Comparison of ENCODE assay signal across 8 cellular contexts in the genomic region with DNA sequence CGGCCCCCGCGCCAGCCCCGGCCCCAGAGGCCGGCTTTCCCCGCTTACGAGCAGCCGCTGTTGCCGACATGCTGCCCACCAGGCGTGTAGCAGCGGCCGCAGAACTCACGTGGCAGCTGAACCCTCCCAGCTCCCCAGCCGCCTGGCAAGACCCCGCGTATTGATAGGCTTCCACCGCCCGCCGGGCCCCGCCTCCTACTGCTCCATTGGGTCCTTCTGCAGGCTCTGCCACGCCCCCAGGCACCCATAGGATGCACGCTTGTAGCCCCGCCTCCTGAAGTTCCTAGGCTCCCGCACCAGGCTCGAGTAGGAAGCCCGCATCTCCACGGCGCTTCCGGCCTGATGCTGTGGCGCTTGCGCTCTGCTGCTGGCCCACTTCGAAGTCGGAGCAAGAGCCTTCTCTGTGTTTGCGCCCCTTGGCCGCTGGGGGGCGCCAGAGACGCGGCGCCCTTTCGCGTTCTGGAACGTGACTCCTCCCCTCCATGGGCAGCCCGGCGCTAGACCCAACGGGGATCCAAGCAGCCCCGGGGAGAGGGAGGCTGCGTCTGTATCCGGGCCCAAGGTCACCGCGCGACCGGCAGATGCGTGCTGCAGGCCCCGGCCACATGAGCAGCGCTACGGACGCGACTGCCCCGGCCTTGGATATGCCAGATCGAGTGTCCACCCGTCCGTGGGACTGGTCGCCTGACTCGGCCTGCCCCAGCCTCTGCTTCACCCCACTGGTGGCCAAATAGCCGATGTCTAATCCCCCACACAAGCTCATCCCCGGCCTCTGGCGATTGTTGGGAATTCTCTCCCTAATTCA. TPM values are rescaled to one million over a fixed set of nuclear protein-coding genes. Genes with fewer than 3 reads are reported as not detected.
DNase-seq lines count a peak whose midpoint lies in the region; ATAC-seq lines count a peak whose summit lies in the region.

A gene (plus strand): TSS at position 566 of the 805 bp plus-strand sequence. CDS start 993 bp downstream, outside the sequence.
A gene with protein sequence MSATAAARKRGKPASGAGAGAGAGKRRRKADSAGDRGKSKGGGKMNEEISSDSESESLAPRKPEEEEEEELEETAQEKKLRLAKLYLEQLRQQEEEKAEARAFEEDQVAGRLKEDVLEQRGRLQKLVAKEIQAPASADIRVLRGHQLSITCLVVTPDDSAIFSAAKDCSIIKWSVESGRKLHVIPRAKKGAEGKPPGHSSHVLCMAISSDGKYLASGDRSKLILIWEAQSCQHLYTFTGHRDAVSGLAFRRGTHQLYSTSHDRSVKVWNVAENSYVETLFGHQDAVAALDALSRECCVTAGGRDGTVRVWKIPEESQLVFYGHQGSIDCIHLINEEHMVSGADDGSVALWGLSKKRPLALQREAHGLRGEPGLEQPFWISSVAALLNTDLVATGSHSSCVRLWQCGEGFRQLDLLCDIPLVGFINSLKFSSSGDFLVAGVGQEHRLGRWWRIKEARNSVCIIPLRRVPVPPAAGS (minus strand): TSS at position 107 of the 805 bp plus-strand sequence. CDS start 37 bp downstream, at position 70.

- H3K4me1 ChIP-seq in effector memory CD4-positive, alpha-beta T cell (ENCODE audit: control insufficient read depth, insufficient read depth, low read length, poor library complexity, severe bottlenecking) = peaks cover 21% of the 10 kb centered on the region

- POLR2A ChIA-PET in activated CD8-positive, alpha-beta memory T cell treated with anti-CD3 and anti-CD28 coated beads for 36 hours (lab: Charles Lee) = interaction anchor here (1.0 to 2.4 kb wide), 6 partner anchors 26 to 213 kb away, joined by 3 to 26 read pairs (median 9); a partner anchor contains a TSS

- ATAC-seq in GM19467 (IDR thresholded peaks at IDR 0.05; ENCODE audit: unreplicated experiment) = peak; percentile 90

- DNase-seq in COLO668 (lab: John Stamatoyannopoulos, UW; ENCODE audit: unreplicated experiment) (peak; percentile 99), HS-5 (ENCODE audit: low read depth) (peak; percentile 99), medulla oblongata (ENCODE audit: extremely low spot score) (peak; percentile 100)
- DNase-seq in NK-92 treated with Interleukin-12 subunit alpha and Interleukin-12 subunit beta, amount 100 ng/mL, for 24 hours (lab: John Stamatoyannopoulos, UW) = peak; percentile 98
- peak; percentile 99 for DNase-seq in effector memory CD4-positive, alpha-beta T cell
- DNase-seq in stimulated activated CD8-positive, alpha-beta memory T cell treated with anti-CD3 and anti-CD28 coated beads, Interleukin-12 subunit alpha, Interleukin-12 subunit beta, amount 100 ng/mL, for 24 hours (ENCODE audit: extremely low read depth) = peak; percentile 100

- peak within 1 kb of the TSS; percentile 69 for H3K4me3 ChIP-seq in effector memory CD4-positive, alpha-beta T cell (ENCODE audit: insufficient read depth, low read depth, low read length, poor library complexity, severe bottlenecking)

- CTCF ChIA-PET in activated CD8-positive, alpha-beta memory T cell treated with anti-CD3 and anti-CD28 coated beads for 36 hours (lab: Charles Lee) = interaction anchor here (0.6 to 3.1 kb wide), 20 partner anchors 9 to 213 kb away, joined by 3 to 42 read pairs (median 5); a partner anchor contains a TSS

- H3K36me3 ChIP-seq in effector memory CD4-positive, alpha-beta T cell (ENCODE audit: control insufficient read depth, insufficient read depth, low read length) = peaks cover 17% of the 10 kb centered on the region

- H3K27ac ChIP-seq in effector memory CD4-positive, alpha-beta T cell (ENCODE audit: insufficient read depth, low read length, poor library complexity, severe bottlenecking) = peak within 1 kb of the TSS; percentile 68

- no peaks in the 10 kb centered on the region for H3K9me3 ChIP-seq in effector memory CD4-positive, alpha-beta T cell (ENCODE audit: control insufficient read depth, low read length)

- no peaks in the 10 kb centered on the region for H3K27me3 ChIP-seq in effector memory CD4-positive, alpha-beta T cell (replicated peaks; ENCODE audit: control insufficient read depth, insufficient read depth, low read length, poor library complexity, severe bottlenecking)

RNA-seq across cellular contexts. Expression of the first gene that starts in this region (rescaled TPM):
- 10 to 100 TPM in 1 of 2 experiments, 1 to 10 TPM in 1; 9.7 to 12.2 TPM for total RNA-seq in activated CD8-positive, alpha-beta memory T cell treated with anti-CD3 and anti-CD28 coated beads for 36 hours

RNA-seq across cellular contexts. Expression of the second gene that starts in this region (rescaled TPM):
- 10 to 100 TPM; 82.4 to 83.9 TPM for total RNA-seq in activated CD8-positive, alpha-beta memory T cell treated with anti-CD3 and anti-CD28 coated beads for 36 hours

Comparison
In these comparisons a context has a peak if more than half of its experiments do, and no peak if none do; other contexts are left out.
1. Peak in every context shown above with its lines: DNase-seq, ATAC-seq, H3K4me3 ChIP-seq and H3K27ac ChIP-seq.